In genomic region chr11:27194976-27195375, GRCh38 we compare ENCODE assay signal across 22 cellular contexts.
"Had no signal": no experiment of that assay in that cellular context is flagged by ENCODE, and none has a peak within 500 bp of the region (broad histone marks: within the 10 kb centered on the region; RNA-seq: fewer than 3 reads in every experiment).

No MANE protein-coding gene starts in this region.

- H3K27ac ChIP-seq: thyroid gland, WERI-Rb-1 had no signal

- H3K4me1 ChIP-seq: thyroid gland had no signal

- ATAC-seq: activated CD8-positive, alpha-beta T cell treated with anti-CD3 and anti-CD28 coated beads, Interleukin-2, amount 10 ng/mL, durations not matched to agents 7 days and 5 days; esophagus mucosa; left ventricle myocardium superior; T-cell had no signal

- H3K9me3 Mint-ChIP-seq: activated naive CD4-positive, alpha-beta T cell treated with anti-CD3 and anti-CD28 coated beads, Interleukin-2, amount 50 U/mL, for 24 hours; neural crest cell; stimulated activated naive CD8-positive, alpha-beta T cell treated with anti-CD3 and anti-CD28 coated beads, Interleukin-15, Interleukin-2, amounts not matched to agents 100 ng/mL and 50 ng/mL, for 24 hours; T-cell; T-helper 2 cell treated with Interferon-gamma antibody and Interleukin-4, amounts not matched to agents 5 μg/mL and 100 μg/mL, for 36 hours had no signal

- DNase-seq: activated CD4-positive, alpha-beta T cell treated with anti-CD3 and anti-CD28 coated beads for 1 hour; activated CD4-positive, alpha-beta T cell treated with anti-CD3 and anti-CD28 coated beads, Interleukin-2, amount 50 U/mL, for 1 hour; activated CD8-positive, alpha-beta T cell treated with anti-CD3 and anti-CD28 coated beads, Interleukin-2, amount 10 ng/mL, durations not matched to agents 7 days and 5 days; activated gamma-delta T cell treated with Interleukin-2 at 50 U/mL for 16 hours; activated T-cell treated with anti-CD3 and anti-CD28 coated beads, Interleukin-2, amount 50 U/mL, for 1 hour; aorta; central memory CD4-positive, alpha-beta T cell; effector memory CD4-positive, alpha-beta T cell; foreskin melanocyte; left ventricle myocardium superior; occipital lobe; retina; stimulated activated CD4-positive, alpha-beta T cell treated with anti-CD3 and anti-CD28 coated beads, Interleukin-4, amount 100 ng/mL, for 4 hours; substantia nigra; T-cell; thyroid gland; WERI-Rb-1 had no signal

- H3K4me3 ChIP-seq: thyroid gland had no signal

- H3K9me3 ChIP-seq: thyroid gland had no signal

- H3K4me3 Mint-ChIP-seq: activated CD8-positive, alpha-beta T cell treated with anti-CD3 and anti-CD28 coated beads, Interleukin-2, amount 10 ng/mL, durations not matched to agents 7 days and 5 days; activated naive CD4-positive, alpha-beta T cell treated with anti-CD3 and anti-CD28 coated beads, Interleukin-2, amount 50 U/mL, for 24 hours; neural crest cell; stimulated activated naive CD8-positive, alpha-beta T cell treated with anti-CD3 and anti-CD28 coated beads, Interleukin-15, Interleukin-2, amounts not matched to agents 100 ng/mL and 50 ng/mL, for 24 hours; T-cell; T-helper 2 cell treated with Interferon-gamma antibody and Interleukin-4, amounts not matched to agents 5 μg/mL and 100 μg/mL, for 36 hours had no signal

- H3K27ac Mint-ChIP-seq: activated CD8-positive, alpha-beta T cell treated with anti-CD3 and anti-CD28 coated beads, Interleukin-2, amount 10 ng/mL, durations not matched to agents 7 days and 5 days; activated naive CD4-positive, alpha-beta T cell treated with anti-CD3 and anti-CD28 coated beads, Interleukin-2, amount 50 U/mL, for 24 hours; stimulated activated naive CD8-positive, alpha-beta T cell treated with anti-CD3 and anti-CD28 coated beads, Interleukin-15, Interleukin-2, amounts not matched to agents 100 ng/mL and 50 ng/mL, for 24 hours; T-cell; T-helper 2 cell treated with Interferon-gamma antibody and Interleukin-4, amounts not matched to agents 5 μg/mL and 100 μg/mL, for 36 hours had no signal

- H3K4me1 Mint-ChIP-seq: activated naive CD4-positive, alpha-beta T cell treated with anti-CD3 and anti-CD28 coated beads, Interleukin-2, amount 50 U/mL, for 24 hours; neural crest cell; T-cell had no signal

- H3K36me3 Mint-ChIP-seq: activated naive CD4-positive, alpha-beta T cell treated with anti-CD3 and anti-CD28 coated beads, Interleukin-2, amount 50 U/mL, for 24 hours; T-cell had no signal

- H3K36me3 ChIP-seq: thyroid gland, WERI-Rb-1 had no signal

- H3K27me3 ChIP-seq: thyroid gland had no signal
